ENCODE assay signal across 1 cellular context in the genomic region with DNA sequence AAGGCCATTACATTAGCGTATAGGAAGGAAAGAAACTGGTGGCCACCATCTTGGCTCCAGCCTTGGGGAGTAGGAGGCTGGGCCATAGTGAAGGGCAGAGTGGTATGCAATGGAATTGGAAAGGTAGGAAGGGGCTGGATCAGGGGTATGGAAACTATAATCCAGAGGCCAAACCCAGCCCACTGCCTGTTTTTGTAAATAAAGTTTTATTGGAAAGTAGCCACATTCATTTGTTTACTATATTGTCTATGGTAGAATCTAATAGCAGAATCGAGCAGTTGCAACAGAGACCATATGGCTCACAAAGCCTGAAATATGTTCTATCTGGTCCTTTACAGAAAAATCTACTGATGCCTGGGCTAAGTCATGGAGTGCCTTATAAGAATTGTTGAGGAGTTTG.
TF ChIP-seq lines count a peak whose summit lies in the region.

No MANE protein-coding gene starts in this region.

TF ChIP-seq in GM12878, 131 proteins besides CTCF, POLR2A, EP300 and RAD21:
- no peak for TF ChIP-seq TCF3 (IDR thresholded peaks at IDR 0.05; ENCODE audit: borderline replicate concordance, insufficient read depth, low read depth, low read length)
- TF ChIP-seq, protein P1, sequence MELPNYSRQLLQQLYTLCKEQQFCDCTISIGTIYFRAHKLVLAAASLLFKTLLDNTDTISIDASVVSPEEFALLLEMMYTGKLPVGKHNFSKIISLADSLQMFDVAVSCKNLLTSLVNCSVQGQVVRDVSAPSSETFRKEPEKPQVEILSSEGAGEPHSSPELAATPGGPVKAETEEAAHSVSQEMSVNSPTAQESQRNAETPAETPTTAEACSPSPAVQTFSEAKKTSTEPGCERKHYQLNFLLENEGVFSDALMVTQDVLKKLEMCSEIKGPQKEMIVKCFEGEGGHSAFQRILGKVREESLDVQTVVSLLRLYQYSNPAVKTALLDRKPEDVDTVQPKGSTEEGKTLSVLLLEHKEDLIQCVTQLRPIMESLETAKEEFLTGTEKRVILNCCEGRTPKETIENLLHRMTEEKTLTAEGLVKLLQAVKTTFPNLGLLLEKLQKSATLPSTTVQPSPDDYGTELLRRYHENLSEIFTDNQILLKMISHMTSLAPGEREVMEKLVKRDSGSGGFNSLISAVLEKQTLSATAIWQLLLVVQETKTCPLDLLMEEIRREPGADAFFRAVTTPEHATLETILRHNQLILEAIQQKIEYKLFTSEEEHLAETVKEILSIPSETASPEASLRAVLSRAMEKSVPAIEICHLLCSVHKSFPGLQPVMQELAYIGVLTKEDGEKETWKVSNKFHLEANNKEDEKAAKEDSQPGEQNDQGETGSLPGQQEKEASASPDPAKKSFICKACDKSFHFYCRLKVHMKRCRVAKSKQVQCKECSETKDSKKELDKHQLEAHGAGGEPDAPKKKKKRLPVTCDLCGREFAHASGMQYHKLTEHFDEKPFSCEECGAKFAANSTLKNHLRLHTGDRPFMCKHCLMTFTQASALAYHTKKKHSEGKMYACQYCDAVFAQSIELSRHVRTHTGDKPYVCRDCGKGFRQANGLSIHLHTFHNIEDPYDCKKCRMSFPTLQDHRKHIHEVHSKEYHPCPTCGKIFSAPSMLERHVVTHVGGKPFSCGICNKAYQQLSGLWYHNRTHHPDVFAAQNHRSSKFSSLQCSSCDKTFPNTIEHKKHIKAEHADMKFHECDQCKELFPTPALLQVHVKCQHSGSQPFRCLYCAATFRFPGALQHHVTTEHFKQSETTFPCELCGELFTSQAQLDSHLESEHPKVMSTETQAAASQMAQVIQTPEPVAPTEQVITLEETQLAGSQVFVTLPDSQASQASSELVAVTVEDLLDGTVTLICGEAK (IDR thresholded peaks at IDR 0.05; ENCODE audit: borderline replicate concordance) = peak; percentile 81
